In genomic region chr17:79322216-79323123, GRCh38 we compare ENCODE assay signal across 19 cellular contexts.
DNase-seq lines count a peak whose midpoint lies in the region; ATAC-seq, FAIRE-seq and TF ChIP-seq lines count a peak whose summit lies in the region.
"Had no signal": no experiment of that assay in that cellular context is flagged by ENCODE, and none has a peak within 500 bp of the region (broad histone marks: within the 10 kb centered on the region; RNA-seq: fewer than 3 reads in every experiment).

No MANE protein-coding gene starts in this region.

- no peak overlapping the region for H3K4me3 ChIP-seq in kidney (ENCODE audit: low read length in 2 of 2)

- FAIRE-seq in kidney (lab: Jason Lieb, UNC): no peak
- FAIRE-seq: A204.1 had no signal

- H3K27ac ChIP-seq in kidney (ENCODE audit: low read depth in 2 of 2, low read length in 2 of 2): no peak overlapping the region

- H3K9ac ChIP-seq in kidney (ENCODE audit: low read length in 2 of 2): no peak overlapping the region

- H3K9me3 ChIP-seq in kidney (ENCODE audit: control insufficient read depth in 1 of 2, low read length in 2 of 2): no peaks in the 10 kb centered on the region
- H3K9me3 ChIP-seq: BE2C had no signal

- no peaks in the 10 kb centered on the region for H3K36me3 ChIP-seq in kidney (ENCODE audit: control insufficient read depth in 1 of 2, insufficient read depth in 2 of 2, low read length in 2 of 2)
- H3K36me3 ChIP-seq: BE2C had no signal

- ATAC-seq in HG02884 (IDR thresholded peaks at IDR 0.05; ENCODE audit: unreplicated experiment) (no peak), GM21619 (IDR thresholded peaks at IDR 0.05; ENCODE audit: unreplicated experiment) (no peak)
- ATAC-seq: HCT116 had no signal

- DNase-seq in NCI-H446 treated with DMSO at 0.1 percent for 48 hours (lab: John Stamatoyannopoulos, UW): peak; percentile 14
- peak; percentile 95 for DNase-seq in cerebellar cortex (ENCODE audit: low spot score)
- peak; percentile 35 for DNase-seq in kidney
- no peak for DNase-seq in NCI-H128 (lab: John Stamatoyannopoulos, UW; ENCODE audit: unreplicated experiment)
- DNase-seq: ACHN; BE2C; CD4-positive, CD25-positive, alpha-beta regulatory T cell; CD8-positive, alpha-beta memory T cell; COR-L47; DMS153; DMS79; GF-D8; GOT3; H7; HFFc6 had no signal

- TF ChIP-seq CTCF in kidney (IDR thresholded peaks at IDR 0.05; ENCODE audit: borderline replicate concordance, extremely low read depth, insufficient read depth): no peak

- intact Hi-C loops in kidney (cut with DNase I): no loop called here

- no peaks in the 10 kb centered on the region for H3K4me1 ChIP-seq in kidney (ENCODE audit: control insufficient read depth in 1 of 2, insufficient read depth in 1 of 2, low read depth in 1 of 2, low read length in 2 of 2)
- H3K4me1 ChIP-seq: BE2C had no signal
